1 cellular context compared by ENCODE assay signal in the genomic region with DNA sequence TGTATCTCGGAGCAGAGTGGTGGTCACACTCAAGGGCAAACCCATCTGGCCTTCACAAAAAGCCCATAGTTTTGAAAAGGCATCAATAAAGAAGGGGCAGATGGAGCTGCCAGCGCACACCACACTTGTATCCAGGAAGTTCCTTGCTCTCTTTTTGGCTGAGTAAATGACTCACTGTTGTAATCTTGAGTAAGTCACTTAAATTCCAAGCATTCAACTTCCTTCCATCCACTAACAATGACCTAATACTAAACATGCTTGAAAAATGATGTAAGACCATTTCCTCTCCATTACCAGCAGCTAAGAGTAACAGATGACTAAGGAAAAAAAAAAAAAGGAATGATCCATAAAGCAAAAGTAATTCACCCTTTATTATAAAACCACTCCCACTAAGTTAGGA.
TF ChIP-seq lines count a peak whose summit lies in the region.

No MANE protein-coding gene starts in this region.

TF ChIP-seq in H1, 55 proteins besides CTCF, POLR2A, EP300 and RAD21:
- TF ChIP-seq POLR2AphosphoS5 (IDR thresholded peaks at IDR 0.05; ENCODE audit: low read depth, low read length) (no peak), RFX5 (IDR thresholded peaks at IDR 0.05; ENCODE audit: borderline replicate concordance, low read depth, low read length) (no peak), TBP (IDR thresholded peaks at IDR 0.05; ENCODE audit: low read depth, low read length) (no peak), GABPA (IDR thresholded peaks at IDR 0.05; ENCODE audit: borderline replicate concordance, insufficient read depth, low read length) (no peak), TCF12 (IDR thresholded peaks at IDR 0.05; ENCODE audit: low read depth, low read length) (no peak), CBX5 (IDR thresholded peaks at IDR 0.05; ENCODE audit: low read depth, low read length) (no peak), SP1 (IDR thresholded peaks at IDR 0.05; ENCODE audit: low read depth, low read length) (no peak)
